In the genomic region with DNA sequence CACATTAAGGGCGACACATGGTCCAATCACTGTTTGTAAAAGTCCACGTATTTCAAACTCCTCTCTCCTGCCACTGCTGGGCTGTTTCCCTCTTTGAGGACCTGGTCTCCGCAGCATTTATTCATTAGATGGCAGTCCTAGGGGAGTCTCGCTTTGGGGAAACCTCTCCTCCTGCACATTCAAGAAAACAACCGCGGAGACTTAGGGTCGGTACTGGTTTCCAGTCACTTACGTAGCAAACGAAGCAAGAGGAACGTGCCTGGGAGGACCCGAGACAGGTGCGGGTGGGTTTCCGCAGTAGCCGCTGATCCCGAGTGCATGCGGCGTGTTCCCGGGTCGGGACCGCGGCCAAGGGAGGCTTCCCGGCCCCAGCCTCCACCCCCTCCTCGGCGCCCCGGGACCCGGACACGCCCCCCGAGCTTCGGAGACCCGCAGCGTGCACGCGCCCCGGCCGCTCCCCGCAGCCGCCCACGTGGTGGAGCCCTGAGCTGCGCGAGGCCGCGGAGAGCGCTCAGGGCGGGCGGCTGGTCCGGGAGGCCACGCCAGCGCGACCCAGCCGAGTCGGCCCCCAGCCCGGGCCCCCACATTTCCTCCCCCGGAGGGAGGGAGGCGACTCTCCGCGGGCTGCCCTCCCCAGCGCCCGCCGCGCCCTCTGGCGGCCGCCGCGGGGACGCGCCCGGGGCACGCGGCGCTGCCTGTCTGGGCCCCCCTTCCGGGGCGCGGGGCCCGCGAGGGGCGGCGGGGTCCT, we compare ENCODE assay signal across 8 cellular contexts. TPM values are rescaled to one million over a fixed set of nuclear protein-coding genes. Genes with fewer than 3 reads are reported as not detected.
DNase-seq lines count a peak whose midpoint lies in the region; ATAC-seq and TF ChIP-seq lines count a peak whose summit lies in the region.

No MANE protein-coding gene starts in this region.

- no peaks in the 10 kb centered on the region for H3F3A ChIP-seq in OCI-LY1 (ENCODE audit: insufficient read depth, low read length)

- peak overlapping the region; percentile 73 for H3K4me3 ChIP-seq in AG04450 (ENCODE audit: low read depth, low read length)
- peak overlapping the region; percentile 65 for H3K4me3 ChIP-seq in OCI-LY1 (ENCODE audit: low read depth, low read length, poor library complexity, severe bottlenecking)
- peak overlapping the region; percentile 84 to 89 (median 88) for H3K4me3 ChIP-seq in stomach

- peak; percentile 37 for ATAC-seq in GM18858 (IDR thresholded peaks at IDR 0.05; ENCODE audit: unreplicated experiment)
- peak; percentile 47 for ATAC-seq in HG03159 (IDR thresholded peaks at IDR 0.05; ENCODE audit: unreplicated experiment)
- ATAC-seq in esophagus mucosa: peak; percentile 38

- CTCF ChIA-PET in AG04450 (lab: Charles Lee): interaction anchor here (0.7 to 4.7 kb wide), 20 partner anchors 10 to 429 kb away, joined by 3 to 94 read pairs (median 4); no protein-coding TSS in a partner anchor

- WGBS in stomach, 5 donors: 0 to 2% (median 1%) methylated on average over 16 to 72 of the region's 77 CpGs

- peak overlapping the region; percentile 44; the same call in 1 of the 2 replicates for H3K9ac ChIP-seq in OCI-LY1 (ENCODE audit: low read length)

- H3K9me3 ChIP-seq in AG04450 (ENCODE audit: control insufficient read depth, insufficient read depth, low read length): no peaks in the 10 kb centered on the region; the same call in 1 of the 2 replicates
- H3K9me3 ChIP-seq in OCI-LY1 (ENCODE audit: low read length): no peaks in the 10 kb centered on the region
- no peaks in the 10 kb centered on the region for H3K9me3 ChIP-seq in stomach

- no peak for TF ChIP-seq CTCF in AG04450 (IDR thresholded peaks at IDR 0.05; ENCODE audit: low read depth, low read length)
- TF ChIP-seq CTCF in OCI-LY1 (IDR thresholded peaks at IDR 0.05; ENCODE audit: low read length): no peak
- peak in 3 of 7 experiments; percentile 44 to 89 (median 52) for TF ChIP-seq CTCF in stomach (IDR thresholded peaks at IDR 0.05)

- TF ChIP-seq EP300 in stomach (IDR thresholded peaks at IDR 0.05): no peak

- H3K27ac Mint-ChIP-seq in activated T-cell treated with anti-CD3 and anti-CD28 coated beads, Interleukin-2, amount 50 U/mL, for 24 hours: peak overlapping the region; percentile 77

- peaks cover 22% of the 10 kb centered on the region for H3K4me1 Mint-ChIP-seq in activated T-cell treated with anti-CD3 and anti-CD28 coated beads, Interleukin-2, amount 50 U/mL, for 24 hours (ENCODE audit: low read depth)

- H3K9me3 Mint-ChIP-seq in activated T-cell treated with anti-CD3 and anti-CD28 coated beads, Interleukin-2, amount 50 U/mL, for 24 hours: no peaks in the 10 kb centered on the region

- H3K27me3 Mint-ChIP-seq in activated T-cell treated with anti-CD3 and anti-CD28 coated beads, Interleukin-2, amount 50 U/mL, for 24 hours: peaks cover 40% of the 10 kb centered on the region

- H2AFZ ChIP-seq in OCI-LY1 (ENCODE audit: low read length): no peak overlapping the region

- peaks cover 7% of the 10 kb centered on the region for H3K36me3 Mint-ChIP-seq in activated T-cell treated with anti-CD3 and anti-CD28 coated beads, Interleukin-2, amount 50 U/mL, for 24 hours (ENCODE audit: low read depth)

- H3K4me2 ChIP-seq in OCI-LY1 (ENCODE audit: low read length): peak overlapping the region; percentile 67

- no peaks in the 10 kb centered on the region for H3K79me2 ChIP-seq in OCI-LY1 (ENCODE audit: insufficient read depth, low read length)

- H3K9me2 ChIP-seq in OCI-LY1 (ENCODE audit: low read depth, low read length): no peaks in the 10 kb centered on the region

- no peak for TF ChIP-seq POLR2A in stomach (IDR thresholded peaks at IDR 0.05)

- H3K27me3 ChIP-seq in AG04450 (ENCODE audit: control insufficient read depth, insufficient read depth, low read length) (peaks cover 22% of the 10 kb centered on the region), OCI-LY1 (ENCODE audit: insufficient read depth, low read length) (no peaks in the 10 kb centered on the region), stomach (peaks cover 0 to 30% (median 13%) of the 10 kb centered on the region in 3 donors)

- H3K36me3 ChIP-seq in OCI-LY1 (ENCODE audit: insufficient read depth, low read length) (no peaks in the 10 kb centered on the region), stomach (no peaks in the 10 kb centered on the region)

- H3K4me1 ChIP-seq in OCI-LY1 (ENCODE audit: insufficient read depth, low read length, severe bottlenecking) (no peaks in the 10 kb centered on the region), stomach (peaks cover 7 to 37% (median 22%) of the 10 kb centered on the region in 4 donors)

- intact Hi-C loops in stomach (cut with DNase I; ENCODE audit: low total_unique reads): no loop called here

- H3K27ac ChIP-seq in AG04450 (ENCODE audit: low read depth, low read length) (peak overlapping the region; percentile 47), OCI-LY1 (ENCODE audit: low read depth, low read length, poor library complexity, severe bottlenecking) (no peak overlapping the region), stomach (peak overlapping the region; percentile 88 to 97 (median 89))

- DNase-seq in AG04450 (ENCODE audit: low read depth, low spot score) (no peak), myocyte (ENCODE audit: low read depth) (peak; percentile 76), stomach (peak; percentile 66)
- DNase-seq in activated T-cell treated with anti-CD3 and anti-CD28 coated beads, Interleukin-2, amount 50 U/mL, for 24 hours: peak; percentile 85

- POLR2A ChIA-PET in AG04450 (lab: Yijun Ruan, JAX): no interaction called here

- H4K20me1 ChIP-seq in OCI-LY1 (ENCODE audit: insufficient read depth, low read length): no peaks in the 10 kb centered on the region

- H3K4me3 Mint-ChIP-seq in activated T-cell treated with anti-CD3 and anti-CD28 coated beads, Interleukin-2, amount 50 U/mL, for 24 hours: peak overlapping the region; percentile 81

RNA-seq across cellular contexts. Expression of a gene that starts 1.1 kb away (rescaled TPM):
- polyA plus RNA-seq in AG04450 (2011; rRNA removed) (21.6 and 35.4 TPM in 2 replicates), stomach (1 to 10 TPM; 2.3 to 4.8 (median 3.0) TPM)
- polyA minus RNA-seq in AG04450 (2011; rRNA and poly(A)+ RNA removed): 114 and 148 TPM in 2 replicates
- total RNA-seq in esophagus mucosa (21.2 TPM), myocyte (9.6 and 21.2 TPM in 2 replicates), stomach (100 to 1,000 TPM in 1 of 5 donors, 10 to 100 TPM in 4; 40.3 to 131 (median 73.7) TPM)
- 38.7 TPM for polyA plus RNA-seq in myocyte (2012)
